Comparison of ENCODE assay signal across 11 cellular contexts in the genomic region with DNA sequence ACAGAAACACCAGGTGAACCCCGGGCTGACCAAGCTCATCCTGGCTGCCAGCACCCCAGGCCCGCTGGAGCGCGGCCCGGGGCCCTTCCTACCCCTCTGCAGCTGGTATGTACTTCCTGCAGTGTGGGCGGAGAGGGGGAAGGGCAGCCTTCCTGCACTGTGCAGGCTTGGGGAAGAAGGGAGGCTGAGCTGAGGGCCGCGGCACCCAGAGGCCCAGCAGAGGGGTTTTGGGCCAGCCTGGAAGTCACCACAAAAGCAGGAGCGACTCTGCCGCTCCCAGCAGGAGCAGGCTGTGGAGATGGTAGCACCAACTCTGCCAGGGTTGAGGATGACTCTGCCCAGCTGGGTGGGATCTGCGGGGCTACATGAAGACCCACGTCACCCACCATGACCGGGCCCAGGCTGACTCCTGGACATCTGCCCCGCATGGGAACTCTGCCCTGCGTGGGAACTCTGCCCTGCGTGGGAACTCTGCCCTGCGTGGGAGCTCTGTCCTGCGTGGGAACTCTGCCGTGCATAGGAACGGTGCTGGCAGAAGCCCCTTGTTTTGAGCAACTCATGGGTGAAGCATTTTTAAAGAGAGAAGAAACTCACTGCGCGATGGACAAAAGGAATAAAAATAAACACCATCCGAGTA.
A peak's percentile ranks its signal among the peaks of the same experiment; 100 is the strongest.
DNase-seq lines count a peak whose midpoint lies in the region; ATAC-seq and TF ChIP-seq lines count a peak whose summit lies in the region.
"Had no signal": no experiment of that assay in that cellular context is flagged by ENCODE, and none has a peak within 500 bp of the region (broad histone marks: within the 10 kb centered on the region; RNA-seq: fewer than 3 reads in every experiment).

No MANE protein-coding gene starts in this region.

- peaks cover 8% of the 10 kb centered on the region for H3K9me3 Mint-ChIP-seq in dendritic cell treated with granulocyte-macrophage colony-stimulating factor and Interleukin-4, amounts not matched to agents 40 ng/mL and 50 ng/mL, for 4 days

- H3K27me3 ChIP-seq in spleen (replicated peaks in 1 of 7) (peaks cover 0 to 16% (median 0%) of the 10 kb centered on the region in 7 donors), HAP-1 (ENCODE audit: low read depth) (no peaks in the 10 kb centered on the region)

- peak overlapping the region in 2 of 8 donors; percentile 9 to 15 for H3K27ac ChIP-seq in spleen
- H3K27ac ChIP-seq: epithelial cell of prostate had no signal

- CTCF ChIA-PET in GM10248 (lab: Yijun Ruan, JAX) = no interaction called here

- POLR2A ChIA-PET in GM10248 (lab: Yijun Ruan, JAX) = interaction anchor here (0.6 kb wide), 1 partner anchor 552 kb away, joined by 3 read pairs; no protein-coding TSS in a partner anchor

- DNase-seq in COLO668 (lab: John Stamatoyannopoulos, UW; ENCODE audit: unreplicated experiment) (peak; percentile 51), spleen (peak; percentile 83), GM10248 (ENCODE audit: extremely low spot score) (no peak), HAP-1 (ENCODE audit: low spot score in 2 of 2) (no peak), DMS153 treated with DMSO at 0.1 percent for 48 hours (lab: John Stamatoyannopoulos, UW; ENCODE audit: unreplicated experiment) (no peak)
- DNase-seq in activated CD4-positive, alpha-beta T cell treated with anti-CD3 and anti-CD28 coated beads for 24 hours (ENCODE audit: low read depth in 2 of 2) = peak; percentile 3 to 43
- DNase-seq: midbrain, NCI-H526 treated with DMSO at 0.1 percent for 48 hours had no signal

- H3K4me1 ChIP-seq in spleen (peaks cover 0 to 35% (median 16%) of the 10 kb centered on the region in 6 donors), HAP-1 (no peaks in the 10 kb centered on the region)

- in situ Hi-C loops in HAP-1 (cut with MboI; ENCODE audit: low sequenced_read_pairs) = no loop called here

- intact Hi-C loops in dendritic cell treated with granulocyte-macrophage colony-stimulating factor and Interleukin-4, amounts not matched to agents 40 ng/mL and 50 ng/mL, for 4 days (cut with micrococcal nuclease) = no loop called here
- intact Hi-C loops in spleen (cut with DNase I; ENCODE audit: low total_unique reads) = no loop called here

- no peaks in the 10 kb centered on the region for H3K36me3 ChIP-seq in spleen
- no peaks in the 10 kb centered on the region for H3K36me3 ChIP-seq in HAP-1 (replicated peaks)

- H3K36me3 Mint-ChIP-seq in dendritic cell treated with granulocyte-macrophage colony-stimulating factor and Interleukin-4, amounts not matched to agents 40 ng/mL and 50 ng/mL, for 4 days (ENCODE audit: low read depth) = no peaks in the 10 kb centered on the region

- H3K27me3 Mint-ChIP-seq in dendritic cell treated with granulocyte-macrophage colony-stimulating factor and Interleukin-4, amounts not matched to agents 40 ng/mL and 50 ng/mL, for 4 days = peaks cover 5% of the 10 kb centered on the region

- H3K4me3 Mint-ChIP-seq in dendritic cell treated with granulocyte-macrophage colony-stimulating factor and Interleukin-4, amounts not matched to agents 40 ng/mL and 50 ng/mL, for 4 days = peak overlapping the region; percentile 7

- no peak for TF ChIP-seq CTCF in spleen (IDR thresholded peaks at IDR 0.05 in 8 of 11, conservative IDR thresholded peaks at IDR 0.05 in 3 of 11)
- TF ChIP-seq CTCF in GM10248 (IDR thresholded peaks at IDR 0.05; ENCODE audit: control extremely low read depth, extremely low read depth, low read depth, missing control alignments) = no peak

- no peak for TF ChIP-seq POLR2A in spleen (IDR thresholded peaks at IDR 0.05)

- no peak overlapping the region for H3K27ac Mint-ChIP-seq in dendritic cell treated with granulocyte-macrophage colony-stimulating factor and Interleukin-4, amounts not matched to agents 40 ng/mL and 50 ng/mL, for 4 days

- WGBS in spleen, 5 donors = 36 to 47% (median 36%) methylated on average over 17 to 23 of the region's 23 CpGs

- ATAC-seq in GM18517 (IDR thresholded peaks at IDR 0.05; ENCODE audit: unreplicated experiment) = no peak

- no peaks in the 10 kb centered on the region for H3K9me3 ChIP-seq in spleen
- no peaks in the 10 kb centered on the region for H3K9me3 ChIP-seq in HAP-1

- H3K4me1 Mint-ChIP-seq in dendritic cell treated with granulocyte-macrophage colony-stimulating factor and Interleukin-4, amounts not matched to agents 40 ng/mL and 50 ng/mL, for 4 days (ENCODE audit: low read depth) = peaks cover 47% of the 10 kb centered on the region

- H3K4me3 ChIP-seq in spleen = peak overlapping the region in 1 of 8 donors; percentile 14
- H3K4me3 ChIP-seq in HAP-1 = no peak overlapping the region

Comparison
In these comparisons a context has a peak if more than half of its experiments do, and no peak if none do; other contexts are left out.
1. DNase-seq: peak in COLO668 (single experiment), activated CD4-positive, alpha-beta T cell treated with anti-CD3 and anti-CD28 coated beads for 24 hours (2 of 2) and spleen (single experiment); none in GM10248 (single experiment), HAP-1 (0 of 2) and DMS153 treated with DMSO at 0.1 percent for 48 hours (single experiment).